1 cellular context compared by ENCODE assay signal in genomic region chr4:20700007-20700761, GRCh38.
TF ChIP-seq lines count a peak whose summit lies in the region.

Gene PACRGL, plus strand, starts transcription at chr4:20700458. Its CDS starts 4,024 bp downstream, at chr4:20704482.

TF ChIP-seq in H1, 55 proteins besides CTCF, POLR2A, EP300 and RAD21 (continued from another document):
- no peak for TF ChIP-seq CHD7 (IDR thresholded peaks at IDR 0.05; ENCODE audit: insufficient replicate concordance, low read length)
- peak; percentile 78 for TF ChIP-seq POLR2AphosphoS5 (IDR thresholded peaks at IDR 0.05; ENCODE audit: low read depth, low read length)
- peak; percentile 67 for TF ChIP-seq SRF (IDR thresholded peaks at IDR 0.05; ENCODE audit: low read depth, low read length)
- peak; percentile 75 for TF ChIP-seq ATF3 (IDR thresholded peaks at IDR 0.05; ENCODE audit: insufficient read depth, low read depth, low read length)
- no peak for TF ChIP-seq CEBPB (IDR thresholded peaks at IDR 0.05; ENCODE audit: low read depth, low read length)
- TF ChIP-seq HDAC2 (IDR thresholded peaks at IDR 0.05; ENCODE audit: borderline replicate concordance in 1 of 2, low read depth in 2 of 2, low read length in 2 of 2), result peak; percentile 85 to 99; a peak in 3 of 4 replicates
- TF ChIP-seq USF2 (IDR thresholded peaks at IDR 0.05; ENCODE audit: low read length), result peak; percentile 76
- peak; percentile 95 for TF ChIP-seq ASH2L (IDR thresholded peaks at IDR 0.05; ENCODE audit: low read length)
- peak; percentile 99 for TF ChIP-seq MAX (IDR thresholded peaks at IDR 0.05)
- no peak for TF ChIP-seq TEAD4 (IDR thresholded peaks at IDR 0.05; ENCODE audit: low read depth, low read length)
- TF ChIP-seq TAF7 (optimal IDR thresholded peaks at IDR 0.05; ENCODE audit: borderline replicate concordance, low read depth, low read length), result peak; percentile 40
- TF ChIP-seq TBP (IDR thresholded peaks at IDR 0.05; ENCODE audit: low read depth, low read length), result peak; percentile 85
TF ChIP-seq in H1: peak in this region for 19.
